Comparison of ENCODE assay signal across 27 cellular contexts in the genomic region with DNA sequence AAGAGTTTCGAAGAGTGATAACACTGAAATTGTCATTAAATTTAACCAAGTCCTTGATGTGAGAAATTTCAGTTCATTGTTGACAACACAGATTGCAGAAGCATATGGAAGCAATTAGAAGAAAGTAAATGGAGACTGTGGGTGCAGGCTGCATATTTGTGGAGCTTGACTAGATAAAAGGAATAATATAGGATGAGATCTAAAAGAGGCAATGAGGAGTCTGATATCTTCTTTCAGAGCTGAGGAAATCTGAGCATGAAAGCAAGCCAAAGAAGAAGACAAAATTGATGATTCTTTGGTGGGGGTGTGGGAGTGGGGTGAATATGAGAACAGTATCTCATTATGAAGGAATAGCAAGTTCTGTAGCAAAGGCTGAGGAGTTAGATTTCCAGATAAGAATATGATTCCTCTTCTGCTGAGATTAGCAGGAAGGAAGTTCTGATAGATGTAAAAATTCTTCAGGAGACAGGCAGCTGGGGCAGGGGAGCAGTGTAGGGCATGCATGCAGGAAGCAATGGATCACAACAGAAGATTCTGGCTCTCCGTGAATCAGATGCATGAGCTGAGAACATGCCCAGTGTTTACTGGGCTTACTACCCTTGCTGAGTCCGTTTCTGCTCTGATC. TPM values are rescaled to one million over a fixed set of nuclear protein-coding genes. Genes with fewer than 3 reads are reported as not detected.
"Had no signal": no experiment of that assay in that cellular context is flagged by ENCODE, and none has a peak within 500 bp of the region (broad histone marks: within the 10 kb centered on the region; RNA-seq: fewer than 3 reads in every experiment).

No MANE protein-coding gene starts in this region.

- H3K4me3 Mint-ChIP-seq: activated B cell treated with CpG ODN at 0.5 μM for 24 hours; activated CD4-positive, alpha-beta memory T cell treated with anti-CD3 and anti-CD28 coated beads for 36 hours; activated CD4-positive, alpha-beta T cell treated with anti-CD3 and anti-CD28 coated beads for 36 hours; activated naive CD8-positive, alpha-beta T cell treated with anti-CD3 and anti-CD28 coated beads for 36 hours; effector memory CD8-positive, alpha-beta T cell; immature natural killer cell; stimulated activated naive B cell treated with anti-CD40 and anti-IgM and Interleukin-4, amounts not matched to agents 10 μg/mL and 1 μg/mL and 100 μg/mL, for 72 hours had no signal

- H3K36me3 Mint-ChIP-seq: activated CD4-positive, alpha-beta memory T cell treated with anti-CD3 and anti-CD28 coated beads for 36 hours; activated naive CD8-positive, alpha-beta T cell treated with anti-CD3 and anti-CD28 coated beads for 36 hours; immature natural killer cell; stimulated activated naive B cell treated with anti-CD40 and anti-IgM and Interleukin-4, amounts not matched to agents 10 μg/mL and 1 μg/mL and 100 μg/mL, for 72 hours had no signal

- H3K27ac ChIP-seq: colonic mucosa, left ventricle myocardium inferior, transverse colon, vagina had no signal

- H3K4me1 ChIP-seq: colonic mucosa, left ventricle myocardium inferior, transverse colon, vagina had no signal

- H3K27me3 Mint-ChIP-seq: activated B cell treated with CpG ODN at 0.5 μM for 24 hours; activated CD4-positive, alpha-beta memory T cell treated with anti-CD3 and anti-CD28 coated beads for 36 hours; activated CD4-positive, alpha-beta T cell treated with anti-CD3 and anti-CD28 coated beads for 36 hours; activated naive CD8-positive, alpha-beta T cell treated with anti-CD3 and anti-CD28 coated beads for 36 hours; effector memory CD8-positive, alpha-beta T cell; stimulated activated naive B cell treated with anti-CD40 and anti-IgM and Interleukin-4, amounts not matched to agents 10 μg/mL and 1 μg/mL and 100 μg/mL, for 72 hours had no signal

- ATAC-seq: activated CD4-positive, alpha-beta T cell treated with anti-CD3 and anti-CD28 coated beads for 36 hours; effector memory CD8-positive, alpha-beta T cell; esophagus mucosa; sciatic nerve; stimulated activated naive B cell treated with anti-CD40 and anti-IgM and Interleukin-4, amounts not matched to agents 10 μg/mL and 1 μg/mL and 100 μg/mL, for 72 hours had no signal

- H3K4me3 ChIP-seq: colonic mucosa, dorsolateral prefrontal cortex, left ventricle myocardium inferior, transverse colon, vagina had no signal

- H3K9me3 Mint-ChIP-seq: activated CD4-positive, alpha-beta memory T cell treated with anti-CD3 and anti-CD28 coated beads for 36 hours; activated naive CD8-positive, alpha-beta T cell treated with anti-CD3 and anti-CD28 coated beads for 36 hours had no signal

- H3K27ac Mint-ChIP-seq: activated B cell treated with CpG ODN at 0.5 μM for 24 hours; activated CD4-positive, alpha-beta memory T cell treated with anti-CD3 and anti-CD28 coated beads for 36 hours; activated CD4-positive, alpha-beta T cell treated with anti-CD3 and anti-CD28 coated beads for 36 hours; activated naive CD8-positive, alpha-beta T cell treated with anti-CD3 and anti-CD28 coated beads for 36 hours; effector memory CD8-positive, alpha-beta T cell; immature natural killer cell; stimulated activated naive B cell treated with anti-CD40 and anti-IgM and Interleukin-4, amounts not matched to agents 10 μg/mL and 1 μg/mL and 100 μg/mL, for 72 hours had no signal

- DNase-seq: activated B cell treated with CpG ODN at 0.5 μM for 24 hours; activated CD4-positive, alpha-beta memory T cell treated with anti-CD3 and anti-CD28 coated beads for 36 hours; activated CD4-positive, alpha-beta T cell treated with anti-CD3 and anti-CD28 coated beads for 36 hours; activated naive CD4-positive, alpha-beta T cell treated with Interleukin-2 at 50 U/mL for 16 hours; activated naive CD8-positive, alpha-beta T cell treated with anti-CD3 and anti-CD28 coated beads for 36 hours; activated T-cell treated with anti-CD3 and anti-CD28 coated beads, Interleukin-2, amount 50 U/mL, for 48 hours; colonic mucosa; dorsolateral prefrontal cortex; effector memory CD8-positive, alpha-beta T cell; foreskin melanocyte; immature natural killer cell; left ventricle myocardium inferior; small intestine; stimulated activated CD4-positive, alpha-beta T cell treated with anti-CD3 and anti-CD28 coated beads, Interleukin-15, amount 100 ng/mL, for 24 hours; stimulated activated naive B cell treated with anti-CD40 and anti-IgM and Interleukin-4, amounts not matched to agents 10 μg/mL and 1 μg/mL and 100 μg/mL, for 72 hours; T1000; transverse colon had no signal

- H3K27me3 ChIP-seq: colonic mucosa, dorsolateral prefrontal cortex, transverse colon, vagina had no signal

- H3K36me3 ChIP-seq: colonic mucosa, left ventricle myocardium inferior, transverse colon, vagina had no signal

- H3K4me1 Mint-ChIP-seq: activated B cell treated with CpG ODN at 0.5 μM for 24 hours; activated CD4-positive, alpha-beta T cell treated with anti-CD3 and anti-CD28 coated beads for 36 hours; activated naive CD8-positive, alpha-beta T cell treated with anti-CD3 and anti-CD28 coated beads for 36 hours; immature natural killer cell; stimulated activated naive B cell treated with anti-CD40 and anti-IgM and Interleukin-4, amounts not matched to agents 10 μg/mL and 1 μg/mL and 100 μg/mL, for 72 hours had no signal

RNA-seq across cellular contexts. Expression of gene PDHA2, which starts 6.1 kb away (rescaled TPM):
- total RNA-seq: activated B cell treated with CpG ODN at 0.5 μM for 24 hours; activated CD4-positive, alpha-beta memory T cell treated with anti-CD3 and anti-CD28 coated beads for 36 hours; activated CD4-positive, alpha-beta T cell treated with anti-CD3 and anti-CD28 coated beads for 36 hours; activated naive CD8-positive, alpha-beta T cell treated with anti-CD3 and anti-CD28 coated beads for 36 hours; bronchial epithelial cell; colonic mucosa; endothelial cell of umbilical vein; esophagus mucosa; kidney epithelial cell; left ventricle myocardium inferior; lung microvascular endothelial cell; omental fat pad; sciatic nerve; temporal lobe; transverse colon; vagina had no signal
- polyA plus RNA-seq: endothelial cell of umbilical vein, immature natural killer cell, neural cell, small intestine had no signal
